8 cellular contexts compared by ENCODE assay signal in the genomic region with DNA sequence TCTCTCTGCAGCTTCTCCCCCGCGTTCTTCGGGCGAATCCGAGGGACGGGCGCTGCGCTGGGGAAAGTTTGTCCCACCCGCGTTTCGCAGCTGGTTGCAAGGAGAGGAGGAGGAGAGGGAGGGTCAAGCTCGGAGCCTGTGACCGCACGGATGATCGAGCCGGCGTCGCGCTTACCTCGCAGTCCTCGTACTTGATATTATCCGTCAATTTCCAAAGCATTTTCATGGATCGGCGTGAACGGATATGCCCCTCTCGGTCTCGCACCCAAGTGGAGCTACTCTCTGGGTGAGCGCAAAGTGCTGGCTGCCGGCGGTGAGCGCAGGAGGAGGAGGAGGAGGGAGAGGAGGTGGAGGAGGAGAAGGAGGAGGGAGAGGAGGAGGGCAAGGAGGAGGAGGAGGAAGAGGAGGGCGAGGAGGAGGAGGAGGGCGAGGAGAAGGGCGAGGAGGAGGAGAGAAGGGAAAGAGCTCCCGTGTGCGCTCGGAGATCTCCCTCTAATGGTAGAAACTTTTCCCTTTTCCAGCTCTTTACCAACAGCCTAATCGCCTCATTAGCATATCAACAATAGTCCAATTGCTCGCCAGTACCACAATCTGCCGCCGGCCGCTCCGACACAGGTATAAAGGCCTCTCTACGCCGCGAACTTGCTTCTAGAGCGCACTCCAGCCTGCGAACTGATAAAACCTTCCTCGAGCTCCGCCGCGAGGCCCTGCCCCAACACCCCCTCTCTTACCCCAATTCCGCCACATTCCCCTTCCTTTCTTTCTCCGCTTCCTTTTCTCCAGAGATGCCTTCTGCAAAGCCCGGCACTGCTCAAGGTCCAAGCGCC. TPM values are rescaled to one million over a fixed set of nuclear protein-coding genes. Genes with fewer than 3 reads are reported as not detected.
DNase-seq lines count a peak whose midpoint lies in the region; ATAC-seq, FAIRE-seq and TF ChIP-seq lines count a peak whose summit lies in the region.

A gene (minus strand): TSS at position 309 of the 827 bp plus-strand sequence. CDS start 83 bp downstream, at position 226.

- no peaks in the 10 kb centered on the region for H3K9me1 ChIP-seq in K562 (ENCODE audit: control insufficient read depth, insufficient read depth, low read length)

- no TSS peak for BruUV-seq in K562 (replicated peaks; lab: Mats Ljungman, UMichigan)

- H3K9ac ChIP-seq in HUES64 (ENCODE audit: low read depth, low read length) (no peak within 1 kb of the TSS), K562 (ENCODE audit: insufficient read depth in 1 of 2, low read depth in 2 of 2, low read length in 2 of 2) (peak within 1 kb of the TSS in 1 of 2 experiments; percentile 74; a peak in 2 of 4 replicates), muscle layer of colon (ENCODE audit: low read length) (no peak within 1 kb of the TSS)

- H3K27ac ChIP-seq in C4-2B (no peak within 1 kb of the TSS; the same call in 1 of the 2 replicates), HUES64 (ENCODE audit: low read depth, low read length) (no peak within 1 kb of the TSS), K562 (ENCODE audit: extremely low read depth, low read depth, low read length) (no peak within 1 kb of the TSS), muscle layer of colon (ENCODE audit: low read depth, low read length) (no peak within 1 kb of the TSS)

- H3K4me3 ChIP-seq in HUES64 (ENCODE audit: low read length): peak within 1 kb of the TSS; percentile 57
- H3K4me3 ChIP-seq in K562: 0 out of 2 replicates have a peak within 1 kb of the TSS, but pooled peaks have one; percentile 3
- peak within 1 kb of the TSS; percentile 39 to 55 for H3K4me3 ChIP-seq in muscle layer of colon (ENCODE audit: low read depth in 1 of 2, low read length in 2 of 2)

- in situ Hi-C loops in K562 (cut with MboI): no loop called here

- no peak for TF ChIP-seq EP300 in K562 (IDR thresholded peaks at IDR 0.05; ENCODE audit: low read length)

- H3K4me2 ChIP-seq in K562 (ENCODE audit: insufficient read depth, low read length): peak within 1 kb of the TSS; percentile 54

- CTCF ChIA-PET in K562 (lab: Yijun Ruan, JAX; ENCODE audit: low intra/inter-chr PET ratio): interaction anchor here (0.6 kb wide), 2 partner anchors 104 to 1432 kb away, joined by 3 to 4 read pairs; no protein-coding TSS in a partner anchor

- H3K4me1 ChIP-seq in HUES64 (ENCODE audit: insufficient read depth, low read length): peaks cover 33% of the 10 kb centered on the region
- H3K4me1 ChIP-seq in K562 (replicated peaks in 1 of 2; ENCODE audit: control insufficient read depth in 2 of 2, insufficient read depth in 2 of 2, low read length in 2 of 2): peaks cover 0 to 63% of the 10 kb centered on the region in 2 experiments; a peak in 3 of 5 replicates
- peaks cover 22% of the 10 kb centered on the region for H3K4me1 ChIP-seq in muscle layer of colon (ENCODE audit: insufficient read depth, low read length)

- intact Hi-C loops in K562 (cut with micrococcal nuclease): no loop called here

- H3K27me3 ChIP-seq in HUES64 (ENCODE audit: insufficient read depth, low read length) (peaks cover 99% of the 10 kb centered on the region), K562 (ENCODE audit: control insufficient read depth in 2 of 2, insufficient read depth in 2 of 2, low read length in 2 of 2) (peaks cover 20 to 58% of the 10 kb centered on the region in 2 experiments), muscle layer of colon (ENCODE audit: control insufficient read depth in 1 of 2, insufficient read depth in 2 of 2, low read length in 2 of 2) (peaks cover 89 to 96% of the 10 kb centered on the region in 2 donors)

- TF ChIP-seq RAD21 in K562 (CRISPR knock-in tag; conservative IDR thresholded peaks at IDR 0.05 in 1 of 2, IDR thresholded peaks at IDR 0.05 in 1 of 2): peak; percentile 46 to 61; a peak in 3 of 4 replicates

- WGBS in HUES64: under 1% methylated on average over 53 of the region's 56 CpGs
- WGBS in K562 (ENCODE audit: insufficient coverage, low coverage, missing lambda C conversion rate): 20% methylated on average over 50 of the region's 56 CpGs

- peak; percentile 46 for FAIRE-seq in K562 (lab: Jason Lieb, UNC)

- H4K20me1 ChIP-seq in K562 (replicated peaks; ENCODE audit: control insufficient read depth, insufficient read depth, low read length): no peaks in the 10 kb centered on the region

- no peak for TF ChIP-seq POLR2A in K562 (conservative IDR thresholded peaks at IDR 0.05)

- no peaks in the 10 kb centered on the region for H3K36me3 ChIP-seq in HUES64 (ENCODE audit: insufficient read depth, low read length)
- no peaks in the 10 kb centered on the region for H3K36me3 ChIP-seq in K562 (ENCODE audit: control insufficient read depth, insufficient read depth, low read length)
- no peaks in the 10 kb centered on the region for H3K36me3 ChIP-seq in muscle layer of colon (ENCODE audit: insufficient read depth, low read length)

- peak within 1 kb of the TSS; percentile 30 for H2AFZ ChIP-seq in K562 (ENCODE audit: low read depth, low read length)

- POLR2A ChIA-PET in K562 (lab: Yijun Ruan, JAX): interaction anchor here (0.7 to 2.3 kb wide), 7 partner anchors 9 to 315 kb away, joined by 3 to 10 read pairs (median 4); no protein-coding TSS in a partner anchor

- DNase-seq in K562 (ENCODE audit: extremely low read depth in 1 of 4, low spot score in 3 of 4) (peak in 1 of 4 experiments; percentile 48), NCI-H446 (lab: John Stamatoyannopoulos, UW) (no peak), NCI-H2107 (lab: John Stamatoyannopoulos, UW) (no peak), middle frontal gyrus (ENCODE audit: extremely low spot score, low spot score) (no peak)

- ATAC-seq in K562 (peak; percentile 36), HG03159 (IDR thresholded peaks at IDR 0.05; ENCODE audit: unreplicated experiment) (no peak)

- TF ChIP-seq CTCF in C4-2B (conservative IDR thresholded peaks at IDR 0.05): peak; percentile 76
- peak; percentile 10 to 61 (median 43); a peak in 3 of 6 replicates for TF ChIP-seq CTCF in K562 (IDR thresholded peaks at IDR 0.05 in 2 of 3, conservative IDR thresholded peaks at IDR 0.05 in 1 of 3; ENCODE audit: insufficient read depth in 2 of 3, low read depth in 1 of 3, low read length in 3 of 3)

- no peaks in the 10 kb centered on the region for H3K9me3 ChIP-seq in HUES64 (ENCODE audit: insufficient read depth, low read depth, low read length)
- 0 out of 2 replicates have a peak, but pooled peaks cover 2% of the 10 kb centered on the region for H3K9me3 ChIP-seq in K562 (replicated peaks; ENCODE audit: control insufficient read depth, insufficient read depth, low read depth, low read length)
- H3K9me3 ChIP-seq in muscle layer of colon (ENCODE audit: low read length): no peaks in the 10 kb centered on the region

- no peaks in the 10 kb centered on the region for H3K79me2 ChIP-seq in K562 (ENCODE audit: control insufficient read depth, insufficient read depth, low read length)

TF ChIP-seq in K562, 482 proteins besides CTCF, POLR2A, EP300 and RAD21 (continues in another document):
- TF ChIP-seq CTBP1 (IDR thresholded peaks at IDR 0.05; ENCODE audit: borderline replicate concordance): no peak
- TF ChIP-seq ZFP30 (CRISPR knock-in tag; IDR thresholded peaks at IDR 0.05; ENCODE audit: borderline replicate concordance): no peak
- TF ChIP-seq ZNF263 (CRISPR knock-in tag; IDR thresholded peaks at IDR 0.05; ENCODE audit: borderline replicate concordance): peak; percentile 99
- TF ChIP-seq MYBL2 (IDR thresholded peaks at IDR 0.05; ENCODE audit: low read depth): no peak
- TF ChIP-seq MYBL2 (CRISPR knock-in tag; IDR thresholded peaks at IDR 0.05; ENCODE audit: borderline replicate concordance): no peak
- TF ChIP-seq HMGN3 (IDR thresholded peaks at IDR 0.05; ENCODE audit: borderline replicate concordance, extremely low read depth, insufficient read length, low read depth, low read length): no peak
- no peak for TF ChIP-seq EWSR1 (IDR thresholded peaks at IDR 0.05; ENCODE audit: borderline replicate concordance, low read depth, partially characterized antibody)
- TF ChIP-seq, protein P1, sequence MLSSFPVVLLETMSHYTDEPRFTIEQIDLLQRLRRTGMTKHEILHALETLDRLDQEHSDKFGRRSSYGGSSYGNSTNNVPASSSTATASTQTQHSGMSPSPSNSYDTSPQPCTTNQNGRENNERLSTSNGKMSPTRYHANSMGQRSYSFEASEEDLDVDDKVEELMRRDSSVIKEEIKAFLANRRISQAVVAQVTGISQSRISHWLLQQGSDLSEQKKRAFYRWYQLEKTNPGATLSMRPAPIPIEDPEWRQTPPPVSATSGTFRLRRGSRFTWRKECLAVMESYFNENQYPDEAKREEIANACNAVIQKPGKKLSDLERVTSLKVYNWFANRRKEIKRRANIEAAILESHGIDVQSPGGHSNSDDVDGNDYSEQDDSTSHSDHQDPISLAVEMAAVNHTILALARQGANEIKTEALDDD (IDR thresholded peaks at IDR 0.05): no peak
- TF ChIP-seq CHCHD3 (CRISPR knock-in tag; IDR thresholded peaks at IDR 0.05): no peak

RNA-seq across cellular contexts. Expression of the gene that starts here (rescaled TPM):
- polyA plus RNA-seq in HUES64 (2013, experiment 1 of 2): 4.0 TPM
- polyA plus RNA-seq in HUES64 (2013, experiment 2 of 2): 8.7 TPM
- total RNA-seq in K562 (2011; cell fraction: chromatin; rRNA removed; ENCODE audit: low replicate concordance): 0.51 and 0.55 TPM in 2 replicates
- total RNA-seq in K562 (2011; cell fraction: nucleolus; rRNA removed): 0.33 TPM in 1 of 2 replicates, not detected in the other
- 0.29 and 0.61 TPM in 2 replicates for total RNA-seq in K562 (2011; cell fraction: nucleoplasm; rRNA removed)
- 0.33 TPM in 1 of 2 replicates, not detected in the other for total RNA-seq in K562 (2014; rRNA removed)
- 0.18 TPM in 1 of 2 replicates, not detected in the other for total RNA-seq in K562 (2014; rRNA removed; fragmentation: Illumina TruSeq; extraction: Trizol)
- 0.11 and 0.22 TPM in 2 replicates for total RNA-seq in K562 (2015; rRNA removed; fragmentation: Illumina TruSeq; extraction: Trizol)
- total RNA-seq in K562 (2021): 0.40 and 0.53 TPM in 2 replicates
- 0.15 and 0.17 TPM in 2 replicates for polyA plus RNA-seq in K562 (2011; rRNA removed)
- polyA plus RNA-seq in K562 (2011; cell fraction: cytosol; rRNA removed): 0.19 and 0.22 TPM in 2 replicates
- polyA plus RNA-seq in K562 (2011; cell fraction: nucleus; rRNA removed): 0.24 and 0.46 TPM in 2 replicates
- 0.29 and 0.42 TPM in 2 replicates for polyA plus RNA-seq in K562 (2012)
- polyA plus RNA-seq in K562 (2014; fragmentation: Illumina TruSeq; extraction: Trizol): 0.37 and 0.54 TPM in 2 replicates
- polyA plus RNA-seq in K562 (2014; fragmentation: Nextera tagmentation; extraction: Ambion mirVana): under 1 TPM; 0.14 to 0.20 TPM
- polyA plus RNA-seq in K562 (2014; rRNA removed): 0.15 and 0.36 TPM in 2 replicates
- 0.12 and 0.28 TPM in 2 replicates for polyA minus RNA-seq in K562 (2011; rRNA and poly(A)+ RNA removed)
- 1.0 and 3.5 TPM in 2 replicates for polyA minus RNA-seq in K562 (2011; cell fraction: cytosol; rRNA and poly(A)+ RNA removed)
- polyA minus RNA-seq in K562 (2011; cell fraction: nucleus; rRNA and poly(A)+ RNA removed): 0.40 and 0.56 TPM in 2 replicates

Comparison
In these comparisons a context has a peak if more than half of its experiments do, and no peak if none do; other contexts are left out.
1. H3K4me3 ChIP-seq: peak in every context shown above with its lines; median percentile 57 in HUES64; 47 in muscle layer of colon; 3 in K562.